31 cellular contexts compared by ENCODE assay signal in genomic region chr17:48503747-48504146, GRCh38. TPM values are rescaled to one million over a fixed set of nuclear protein-coding genes. Genes with fewer than 3 reads are reported as not detected.
A peak's percentile ranks its signal among the peaks of the same experiment; 100 is the strongest.
DNase-seq lines count a peak whose midpoint lies in the region; ATAC-seq and TF ChIP-seq lines count a peak whose summit lies in the region.
"Had no signal": no experiment of that assay in that cellular context is flagged by ENCODE, and none has a peak within 500 bp of the region (broad histone marks: within the 10 kb centered on the region; RNA-seq: fewer than 3 reads in every experiment).

No MANE protein-coding gene starts in this region.

- H3K4me1 Mint-ChIP-seq in T-helper 17 cell = peaks cover 5% of the 10 kb centered on the region

- WGBS in right cardiac atrium = 59% methylated on average over 5 of the region's 5 CpGs
- WGBS in mesodermal cell (ENCODE audit: insufficient coverage in 2 of 2), 2 experiments = 44 to 54% methylated on average over 2 to 5 of the region's 5 CpGs
- WGBS in testis, 2 donors = 54 to 68% methylated on average over 5 of the region's 5 CpGs

- TF ChIP-seq POLR2A in testis (IDR thresholded peaks at IDR 0.05) = no peak

- no peak overlapping the region for H3K4me3 ChIP-seq in cardiac muscle cell
- no peak overlapping the region for H3K4me3 ChIP-seq in right cardiac atrium (ENCODE audit: low read length)
- no peak overlapping the region for H3K4me3 ChIP-seq in mesodermal cell (ENCODE audit: extremely low read depth, insufficient read depth, low read length, poor library complexity, severe bottlenecking)
- H3K4me3 ChIP-seq in testis = no peak overlapping the region
- H3K4me3 ChIP-seq: MG63, right atrium auricular region, thoracic aorta had no signal

- ATAC-seq in right cardiac atrium (no peak), T-helper 17 cell (no peak), GM21447 (IDR thresholded peaks at IDR 0.05; ENCODE audit: unreplicated experiment) (no peak)
- ATAC-seq: activated CD8-positive, alpha-beta T cell treated with anti-CD3 and anti-CD28 coated beads, Interleukin-2, amount 10 ng/mL, durations not matched to agents 7 days and 5 days; activated naive CD8-positive, alpha-beta T cell treated with anti-CD3 and anti-CD28 coated beads, Interleukin-2, amount 50 U/mL, for 24 hours; left cardiac atrium; naive thymus-derived CD8-positive, alpha-beta T cell had no signal

- TF ChIP-seq CTCF in cardiac muscle cell (IDR thresholded peaks at IDR 0.05; ENCODE audit: low read depth, low read length) (no peak), testis (IDR thresholded peaks at IDR 0.05) (no peak)

- peaks cover 2% of the 10 kb centered on the region for H3K36me3 Mint-ChIP-seq in T-helper 17 cell (ENCODE audit: low read depth)
- H3K36me3 Mint-ChIP-seq: naive thymus-derived CD8-positive, alpha-beta T cell had no signal

- H3K27me3 Mint-ChIP-seq in T-helper 17 cell = peaks cover 28% of the 10 kb centered on the region

- peak in 1 of 2 donors; percentile 95 for DNase-seq in cardiac muscle cell (ENCODE audit: low read depth in 1 of 2, low spot score in 1 of 2)
- DNase-seq in right cardiac atrium = no peak
- no peak for DNase-seq in T-helper 17 cell
- DNase-seq in testis = no peak
- DNase-seq in globus pallidus (ENCODE audit: low spot score) = no peak
- DNase-seq in SW480 (ENCODE audit: low spot score) = no peak
- DNase-seq: activated CD4-positive, CD25-positive, alpha-beta regulatory T cell treated with anti-CD3 and anti-CD28 coated beads, Interleukin-2, amount 50 U/mL, for 72 hours; activated CD8-positive, alpha-beta T cell treated with anti-CD3 and anti-CD28 coated beads, Interleukin-2, amount 10 ng/mL, durations not matched to agents 7 days and 5 days; activated gamma-delta T cell; activated naive CD8-positive, alpha-beta T cell treated with anti-CD3 and anti-CD28 coated beads, Interleukin-2, amount 50 U/mL, for 24 hours; activated T-cell treated with anti-CD3 and anti-CD28 coated beads for 4 hours; C1 segment of cervical spinal cord; head of caudate nucleus; KBM-7; left cardiac atrium; MG63; naive thymus-derived CD8-positive, alpha-beta T cell; NCI-H187 treated with DMSO at 0.1 percent for 48 hours; NCI-H446; NK-92 treated with Interleukin-12 subunit alpha and Interleukin-12 subunit beta, amount 100 ng/mL, for 24 hours; stimulated activated CD4-positive, alpha-beta T cell treated with anti-CD3 and anti-CD28 coated beads, Interleukin-12 subunit alpha, Interleukin-12 subunit beta, amount 100 ng/mL, for 4 hours; stimulated activated CD4-positive, alpha-beta T cell treated with anti-CD3 and anti-CD28 coated beads, Interleukin-4, amount 100 ng/mL, for 24 hours; stimulated activated naive CD4-positive, alpha-beta T cell had no signal

- intact Hi-C loops in right cardiac atrium (cut with DNase I) = no loop called here
- intact Hi-C loops in testis (cut with DNase I; ENCODE audit: low total_unique reads) = no loop called here

- peaks cover 65% of the 10 kb centered on the region for H3K4me1 ChIP-seq in cardiac muscle cell (ENCODE audit: low read depth)
- no peaks in the 10 kb centered on the region for H3K4me1 ChIP-seq in right cardiac atrium (ENCODE audit: control insufficient read depth, insufficient read depth, low read length)
- H3K4me1 ChIP-seq in mesodermal cell (ENCODE audit: control insufficient read depth, insufficient read depth, low read length, poor library complexity, severe bottlenecking) = peaks cover 49% of the 10 kb centered on the region
- no peaks in the 10 kb centered on the region for H3K4me1 ChIP-seq in testis
- H3K4me1 ChIP-seq: right atrium auricular region had no signal

- H3K9me3 ChIP-seq in cardiac muscle cell (ENCODE audit: low read depth) = no peaks in the 10 kb centered on the region
- H3K9me3 ChIP-seq in right cardiac atrium (ENCODE audit: control insufficient read depth, low read length) = no peaks in the 10 kb centered on the region
- no peaks in the 10 kb centered on the region for H3K9me3 ChIP-seq in T-helper 17 cell (ENCODE audit: control insufficient read depth, low read length, poor library complexity, severe bottlenecking)
- H3K9me3 ChIP-seq in mesodermal cell (ENCODE audit: control insufficient read depth, low read length) = no peaks in the 10 kb centered on the region
- H3K9me3 ChIP-seq in testis = no peaks in the 10 kb centered on the region
- H3K9me3 ChIP-seq: MG63, right atrium auricular region, thoracic aorta had no signal

- H3K27me3 ChIP-seq in cardiac muscle cell (no peaks in the 10 kb centered on the region), right cardiac atrium (ENCODE audit: control insufficient read depth, insufficient read depth) (peaks cover 4% of the 10 kb centered on the region), testis (no peaks in the 10 kb centered on the region)
- H3K27me3 ChIP-seq: MG63, right atrium auricular region had no signal

- peak overlapping the region; percentile 66 for H3K27ac Mint-ChIP-seq in T-helper 17 cell
- H3K27ac Mint-ChIP-seq: activated CD8-positive, alpha-beta T cell treated with anti-CD3 and anti-CD28 coated beads, Interleukin-2, amount 10 ng/mL, durations not matched to agents 7 days and 5 days; activated naive CD8-positive, alpha-beta T cell treated with anti-CD3 and anti-CD28 coated beads, Interleukin-2, amount 50 U/mL, for 24 hours had no signal

- H3K36me3 ChIP-seq in cardiac muscle cell = no peaks in the 10 kb centered on the region
- no peaks in the 10 kb centered on the region for H3K36me3 ChIP-seq in mesodermal cell (ENCODE audit: control insufficient read depth, insufficient read depth, low read length)
- H3K36me3 ChIP-seq in testis (ENCODE audit: low read depth, missing control alignments) = no peaks in the 10 kb centered on the region
- H3K36me3 ChIP-seq: MG63, right atrium auricular region, thoracic aorta had no signal

- H3K27ac ChIP-seq in cardiac muscle cell (peak overlapping the region; percentile 87), right cardiac atrium (ENCODE audit: low read length) (no peak overlapping the region), mesodermal cell (ENCODE audit: low read depth, low read length, severe bottlenecking) (peak overlapping the region; percentile 57), testis (no peak overlapping the region)
- H3K27ac ChIP-seq: epithelial cell of prostate, right atrium auricular region, thoracic aorta had no signal

- H3K4me3 Mint-ChIP-seq in T-helper 17 cell = no peak overlapping the region
- H3K4me3 Mint-ChIP-seq: activated CD8-positive, alpha-beta T cell treated with anti-CD3 and anti-CD28 coated beads, Interleukin-2, amount 10 ng/mL, durations not matched to agents 7 days and 5 days; activated naive CD8-positive, alpha-beta T cell treated with anti-CD3 and anti-CD28 coated beads, Interleukin-2, amount 50 U/mL, for 24 hours; naive thymus-derived CD8-positive, alpha-beta T cell had no signal

RNA-seq across cellular contexts. Expression of gene HOXB1, which starts 27.1 kb away (rescaled TPM):
- 5.9 and 6.6 TPM in 2 replicates for total RNA-seq in cardiac muscle cell
- 9.1 and 12.4 TPM in 2 replicates for polyA plus RNA-seq in cardiac muscle cell
- total RNA-seq in right cardiac atrium = not detected
- not detected for polyA plus RNA-seq in right cardiac atrium
- not detected for total RNA-seq in T-helper 17 cell
- polyA plus RNA-seq in mesodermal cell (2013, experiment 1 of 2) = 10.0 TPM
- polyA plus RNA-seq in mesodermal cell (2013, experiment 2 of 2) = 14.1 TPM
- 1 to 10 TPM in 1 of 2 donors, not detected in 1; 1.1 TPM for total RNA-seq in testis
- polyA plus RNA-seq in testis (ENCODE audit: insufficient read depth, low read depth, low replicate concordance) = not detected
- total RNA-seq: activated CD8-positive, alpha-beta T cell treated with anti-CD3 and anti-CD28 coated beads, Interleukin-2, amount 10 ng/mL, durations not matched to agents 7 days and 5 days; cerebellum; HT-29; left cardiac atrium; naive thymus-derived CD8-positive, alpha-beta T cell; osteocyte; right atrium auricular region; thoracic aorta had no signal
- polyA plus RNA-seq: naive thymus-derived CD8-positive, alpha-beta T cell had no signal

RNA-seq across cellular contexts. Expression of gene HOXB2, which starts 41.2 kb away (rescaled TPM):
- total RNA-seq in cardiac muscle cell (111 and 114 TPM in 2 replicates), right cardiac atrium (1 to 10 TPM; 2.4 to 9.9 (median 6.0) TPM), T-helper 17 cell (10 to 100 TPM in 1 of 2 donors, 1 to 10 TPM in 1; 4.5 to 18.8 TPM), testis (1 to 10 TPM; 1.8 to 3.3 TPM)
- polyA plus RNA-seq in cardiac muscle cell (107 and 116 TPM in 2 replicates), right cardiac atrium (5.5 TPM), testis (ENCODE audit: insufficient read depth, low read depth, low replicate concordance) (4.2 TPM)
- polyA plus RNA-seq in mesodermal cell (2013, experiment 1 of 2) = 53.6 TPM
- polyA plus RNA-seq in mesodermal cell (2013, experiment 2 of 2) = 52.0 TPM
- total RNA-seq: cerebellum, osteocyte had no signal

Comparison
In these comparisons a context has a peak if more than half of its experiments do, and no peak if none do; other contexts are left out.
1. H3K27ac ChIP-seq: peak in cardiac muscle cell (single experiment) and mesodermal cell (single experiment); none in right cardiac atrium (single experiment) and testis (0 of 2).